In genomic region chr1:149995927-149996326, GRCh38 we compare ENCODE assay signal across 10 cellular contexts.
A peak's percentile ranks its signal among the peaks of the same experiment; 100 is the strongest.
DNase-seq lines count a peak whose midpoint lies in the region; ATAC-seq and TF ChIP-seq lines count a peak whose summit lies in the region.
"Had no signal": no experiment of that assay in that cellular context is flagged by ENCODE, and none has a peak within 500 bp of the region (broad histone marks: within the 10 kb centered on the region; RNA-seq: fewer than 3 reads in every experiment).

No MANE protein-coding gene starts in this region.

- H3K36me3 Mint-ChIP-seq in T-helper 2 cell treated with Interferon-gamma antibody and Interleukin-4, amounts not matched to agents 5 μg/mL and 100 μg/mL, for 36 hours (ENCODE audit: low read depth), result peaks cover 21% of the 10 kb centered on the region
- H3K36me3 Mint-ChIP-seq in stimulated activated effector memory CD8-positive, alpha-beta T cell treated with anti-CD3 and anti-CD28 coated beads, Interleukin-12 subunit alpha, Interleukin-12 subunit beta, amount 100 ng/mL, for 72 hours, result peaks cover 55% of the 10 kb centered on the region

- peak; percentile 99 for ATAC-seq in RWPE2 (ENCODE audit: low read depth)
- peak; percentile 91 for ATAC-seq in stimulated activated effector memory CD8-positive, alpha-beta T cell treated with anti-CD3 and anti-CD28 coated beads, Interleukin-12 subunit alpha, Interleukin-12 subunit beta, amount 100 ng/mL, for 72 hours
- ATAC-seq in HG03135 (IDR thresholded peaks at IDR 0.05; ENCODE audit: unreplicated experiment), result no peak
- no peak for ATAC-seq in GM21737 (IDR thresholded peaks at IDR 0.05; ENCODE audit: unreplicated experiment)

- peaks cover 41% of the 10 kb centered on the region for H3K36me3 ChIP-seq in RWPE2 (ENCODE audit: low read depth)

- no peaks in the 10 kb centered on the region for H3K27me3 ChIP-seq in RWPE2 (ENCODE audit: insufficient read depth, poor library complexity, severe bottlenecking)
- H3K27me3 ChIP-seq: cardiac muscle cell had no signal

- H3K27ac ChIP-seq in RWPE2 (ENCODE audit: poor library complexity, severe bottlenecking), result peak overlapping the region; percentile 65
- H3K27ac ChIP-seq in epithelial cell of prostate, result peak overlapping the region; percentile 69
- H3K27ac ChIP-seq: cardiac muscle cell had no signal

- peaks cover 28% of the 10 kb centered on the region for H3K4me1 Mint-ChIP-seq in T-helper 2 cell treated with Interferon-gamma antibody and Interleukin-4, amounts not matched to agents 5 μg/mL and 100 μg/mL, for 36 hours (ENCODE audit: low read depth)
- peaks cover 38% of the 10 kb centered on the region for H3K4me1 Mint-ChIP-seq in stimulated activated effector memory CD8-positive, alpha-beta T cell treated with anti-CD3 and anti-CD28 coated beads, Interleukin-12 subunit alpha, Interleukin-12 subunit beta, amount 100 ng/mL, for 72 hours
- H3K4me1 Mint-ChIP-seq: nephron progenitor cell had no signal

- peaks cover 35% of the 10 kb centered on the region for H3K4me1 ChIP-seq in RWPE2 (ENCODE audit: insufficient read depth, poor library complexity, severe bottlenecking)

- no peak overlapping the region for H3K4me3 ChIP-seq in RWPE2 (ENCODE audit: severe bottlenecking)
- H3K4me3 ChIP-seq: cardiac muscle cell had no signal

- H3K9me3 Mint-ChIP-seq in T-helper 2 cell treated with Interferon-gamma antibody and Interleukin-4, amounts not matched to agents 5 μg/mL and 100 μg/mL, for 36 hours, result no peaks in the 10 kb centered on the region
- no peaks in the 10 kb centered on the region for H3K9me3 Mint-ChIP-seq in stimulated activated effector memory CD8-positive, alpha-beta T cell treated with anti-CD3 and anti-CD28 coated beads, Interleukin-12 subunit alpha, Interleukin-12 subunit beta, amount 100 ng/mL, for 72 hours
- H3K9me3 Mint-ChIP-seq: nephron progenitor cell had no signal

- peaks cover 8% of the 10 kb centered on the region for H3K27me3 Mint-ChIP-seq in T-helper 2 cell treated with Interferon-gamma antibody and Interleukin-4, amounts not matched to agents 5 μg/mL and 100 μg/mL, for 36 hours (ENCODE audit: low read depth)

- peak; percentile 25 for DNase-seq in T-helper 2 cell treated with Interferon-gamma antibody and Interleukin-4, amounts not matched to agents 5 μg/mL and 100 μg/mL, for 36 hours (ENCODE audit: low spot score)
- no peak for DNase-seq in T-helper 2 cell
- no peak for DNase-seq in RWPE2 (ENCODE audit: low spot score)
- peak; percentile 89 for DNase-seq in epithelial cell of prostate (ENCODE audit: low read depth, low spot score)
- no peak for DNase-seq in stimulated activated effector memory CD8-positive, alpha-beta T cell treated with anti-CD3 and anti-CD28 coated beads, Interleukin-12 subunit alpha, Interleukin-12 subunit beta, amount 100 ng/mL, for 72 hours (ENCODE audit: low spot score in 2 of 2)
- no peak for DNase-seq in NCI-H69 (lab: John Stamatoyannopoulos, UW)
- DNase-seq: nephron progenitor cell had no signal

- no peaks in the 10 kb centered on the region for H3K9me3 ChIP-seq in RWPE2 (ENCODE audit: severe bottlenecking)

- TF ChIP-seq CTCF in RWPE2 (IDR thresholded peaks at IDR 0.05; ENCODE audit: poor library complexity, severe bottlenecking), result no peak

- H3K4me3 Mint-ChIP-seq in T-helper 2 cell treated with Interferon-gamma antibody and Interleukin-4, amounts not matched to agents 5 μg/mL and 100 μg/mL, for 36 hours, result no peak overlapping the region
- H3K4me3 Mint-ChIP-seq in stimulated activated effector memory CD8-positive, alpha-beta T cell treated with anti-CD3 and anti-CD28 coated beads, Interleukin-12 subunit alpha, Interleukin-12 subunit beta, amount 100 ng/mL, for 72 hours, result peak overlapping the region; percentile 29
- H3K4me3 Mint-ChIP-seq: nephron progenitor cell had no signal

- H3K27ac Mint-ChIP-seq in T-helper 2 cell treated with Interferon-gamma antibody and Interleukin-4, amounts not matched to agents 5 μg/mL and 100 μg/mL, for 36 hours, result no peak overlapping the region
- H3K27ac Mint-ChIP-seq in stimulated activated effector memory CD8-positive, alpha-beta T cell treated with anti-CD3 and anti-CD28 coated beads, Interleukin-12 subunit alpha, Interleukin-12 subunit beta, amount 100 ng/mL, for 72 hours, result peak overlapping the region; percentile 5
- H3K27ac Mint-ChIP-seq: nephron progenitor cell had no signal

Comparison
In these comparisons a context has a peak if more than half of its experiments do, and no peak if none do; other contexts are left out.
1. DNase-seq: peak in T-helper 2 cell treated with Interferon-gamma antibody and Interleukin-4, amounts not matched to agents 5 μg/mL and 100 μg/mL, for 36 hours (single experiment) and epithelial cell of prostate (single experiment); none in T-helper 2 cell (0 of 5), RWPE2 (single experiment), stimulated activated effector memory CD8-positive, alpha-beta T cell treated with anti-CD3 and anti-CD28 coated beads, Interleukin-12 subunit alpha, Interleukin-12 subunit beta, amount 100 ng/mL, for 72 hours (0 of 2) and NCI-H69 (single experiment).
2. ATAC-seq: peak in RWPE2 (single experiment) and stimulated activated effector memory CD8-positive, alpha-beta T cell treated with anti-CD3 and anti-CD28 coated beads, Interleukin-12 subunit alpha, Interleukin-12 subunit beta, amount 100 ng/mL, for 72 hours (single experiment); none in HG03135 (single experiment) and GM21737 (single experiment).